ENCODE assay signal across 8 cellular contexts in the genomic region with DNA sequence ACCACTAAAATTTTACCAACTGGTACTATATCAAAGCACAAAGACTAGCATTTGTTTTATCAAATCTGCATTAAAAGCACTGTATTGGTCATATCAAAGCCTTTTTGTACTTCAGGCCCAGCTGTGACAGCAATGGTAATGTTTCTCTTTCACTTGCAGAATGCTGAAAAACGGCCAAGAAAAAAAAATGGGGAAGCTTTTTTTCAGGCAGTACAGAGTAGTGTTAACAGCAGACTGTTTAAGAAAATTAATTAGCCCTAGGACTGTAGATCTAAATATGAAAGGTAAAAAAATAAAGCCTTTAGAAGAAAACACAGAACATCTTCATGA. TPM values are rescaled to one million over a fixed set of nuclear protein-coding genes. Genes with fewer than 3 reads are reported as not detected.
DNase-seq lines count a peak whose midpoint lies in the region; ATAC-seq, FAIRE-seq and TF ChIP-seq lines count a peak whose summit lies in the region.

No MANE protein-coding gene starts in this region.

- no peaks in the 10 kb centered on the region for H3K27me3 Mint-ChIP-seq in activated naive CD8-positive, alpha-beta T cell treated with anti-CD3 and anti-CD28 coated beads, Interleukin-2, amount 50 U/mL, for 24 hours

- POLR2A ChIA-PET in PC-3 (lab: Charles Lee; ENCODE audit: unreplicated experiment), result interaction anchor here (0.7 kb wide), 1 partner anchor 102 kb away, joined by 3 read pairs; no protein-coding TSS in a partner anchor

- H3K79me2 ChIP-seq in DND-41 (ENCODE audit: insufficient read depth, low read length) (no peaks in the 10 kb centered on the region), PC-3 (ENCODE audit: low read length) (peaks cover 68% of the 10 kb centered on the region)

- DNase-seq in DND-41, result no peak
- no peak for DNase-seq in activated naive CD8-positive, alpha-beta T cell treated with anti-CD3 and anti-CD28 coated beads, Interleukin-2, amount 50 U/mL, for 24 hours
- no peak for DNase-seq in kidney
- DNase-seq in tibial nerve (ENCODE audit: low spot score in 2 of 2), result peak in 1 of 2 donors; percentile 11
- no peak for DNase-seq in PC-3
- DNase-seq in NCI-H2227 treated with DMSO at 0.1 percent for 48 hours (lab: John Stamatoyannopoulos, UW), result no peak
- DNase-seq in NCI-H1048 (lab: John Stamatoyannopoulos, UW), result no peak

- no TSS peak for BruUV-seq in PC-3 (replicated peaks; lab: Mats Ljungman, UMichigan)

- H3K9ac ChIP-seq in DND-41 (ENCODE audit: low read depth, low read length) (peak overlapping the region; percentile 32; the same call in 1 of the 2 replicates), kidney (ENCODE audit: low read length in 2 of 2) (no peak overlapping the region), PC-3 (ENCODE audit: low read length) (no peak overlapping the region)

- no peaks in the 10 kb centered on the region for H3K36me3 ChIP-seq in DND-41 (ENCODE audit: insufficient read depth, low read length)
- no peaks in the 10 kb centered on the region for H3K36me3 ChIP-seq in kidney (ENCODE audit: control insufficient read depth in 1 of 2, insufficient read depth in 2 of 2, low read length in 2 of 2)
- H3K36me3 ChIP-seq in tibial nerve, result no peaks in the 10 kb centered on the region
- peaks cover 6% of the 10 kb centered on the region for H3K36me3 ChIP-seq in PC-3 (ENCODE audit: low read depth, low read length)

- no peaks in the 10 kb centered on the region for H3F3A ChIP-seq in PC-3 (ENCODE audit: low read length, unreplicated experiment)

- H3K4me3 Mint-ChIP-seq in activated naive CD8-positive, alpha-beta T cell treated with anti-CD3 and anti-CD28 coated beads, Interleukin-2, amount 50 U/mL, for 24 hours, result peak overlapping the region; percentile 62

- no peak for TF ChIP-seq CTCF in DND-41 (IDR thresholded peaks at IDR 0.05; ENCODE audit: borderline replicate concordance, extremely low read depth, low read length, poor library complexity, severe bottlenecking)
- no peak for TF ChIP-seq CTCF in kidney (IDR thresholded peaks at IDR 0.05; ENCODE audit: borderline replicate concordance, extremely low read depth, insufficient read depth)
- no peak for TF ChIP-seq CTCF in tibial nerve (IDR thresholded peaks at IDR 0.05)
- TF ChIP-seq CTCF in PC-3 (conservative IDR thresholded peaks at IDR 0.05; ENCODE audit: low read depth, low read length), result no peak

- H3K9me2 ChIP-seq in PC-3 (replicated peaks; ENCODE audit: low read length), result no peaks in the 10 kb centered on the region

- intact Hi-C loops in kidney (cut with DNase I) (no loop called here), PC-3 (cut with micrococcal nuclease) (no loop called here)

- H3K4me3 ChIP-seq in DND-41 (ENCODE audit: low read depth in 1 of 2, low read length in 2 of 2), result no peak overlapping the region
- H3K4me3 ChIP-seq in kidney (ENCODE audit: low read length in 2 of 2), result peak overlapping the region; percentile 7 to 23
- H3K4me3 ChIP-seq in tibial nerve, result peak overlapping the region in 3 of 4 donors; percentile 28 to 34 (median 33)
- H3K4me3 ChIP-seq in PC-3 (ENCODE audit: low read length), result no peak overlapping the region

- H3K4me2 ChIP-seq in DND-41 (ENCODE audit: insufficient read depth, low read length) (peak overlapping the region; percentile 44; the same call in 1 of the 2 replicates), PC-3 (ENCODE audit: low read length) (no peak overlapping the region)

- H2AFZ ChIP-seq in DND-41 (ENCODE audit: low read depth, low read length) (no peak overlapping the region), PC-3 (ENCODE audit: low read length) (no peak overlapping the region)

- H3K4me1 Mint-ChIP-seq in activated naive CD8-positive, alpha-beta T cell treated with anti-CD3 and anti-CD28 coated beads, Interleukin-2, amount 50 U/mL, for 24 hours, result peaks cover 51% of the 10 kb centered on the region

- H3K4me1 ChIP-seq in DND-41 (ENCODE audit: insufficient read depth, low read length) (peaks cover 9% of the 10 kb centered on the region), kidney (ENCODE audit: control insufficient read depth in 1 of 2, insufficient read depth in 1 of 2, low read depth in 1 of 2, low read length in 2 of 2) (peaks cover 4 to 5% of the 10 kb centered on the region in 2 donors), tibial nerve (peaks cover 0 to 37% (median 12%) of the 10 kb centered on the region in 4 donors), PC-3 (ENCODE audit: insufficient read depth, low read length) (no peaks in the 10 kb centered on the region)

- 0 to 4% methylated on average over 1 of the region's 1 CpG for WGBS in tibial nerve, 2 donors

- ATAC-seq in DND-41 (ENCODE audit: insufficient read depth, low read depth) (peak; percentile 63), HG03135 (IDR thresholded peaks at IDR 0.05; ENCODE audit: unreplicated experiment) (peak; percentile 65), PC-3 (no peak)
- peak; percentile 33 for ATAC-seq in activated naive CD8-positive, alpha-beta T cell treated with anti-CD3 and anti-CD28 coated beads, Interleukin-2, amount 50 U/mL, for 24 hours

- H3K27me3 ChIP-seq in DND-41 (ENCODE audit: insufficient read depth, low read length, poor library complexity), result peaks cover 3% of the 10 kb centered on the region
- no peaks in the 10 kb centered on the region for H3K27me3 ChIP-seq in tibial nerve
- no peaks in the 10 kb centered on the region for H3K27me3 ChIP-seq in PC-3 (ENCODE audit: low read length)

- TF ChIP-seq POLR2A in tibial nerve (IDR thresholded peaks at IDR 0.05), result no peak

- CTCF ChIA-PET in PC-3 (lab: Charles Lee), result no interaction called here

- H3K27ac Mint-ChIP-seq in activated naive CD8-positive, alpha-beta T cell treated with anti-CD3 and anti-CD28 coated beads, Interleukin-2, amount 50 U/mL, for 24 hours, result peak overlapping the region; percentile 59

- peaks cover 14% of the 10 kb centered on the region for H3K36me3 Mint-ChIP-seq in activated naive CD8-positive, alpha-beta T cell treated with anti-CD3 and anti-CD28 coated beads, Interleukin-2, amount 50 U/mL, for 24 hours (ENCODE audit: low read depth)

- no peaks in the 10 kb centered on the region for H4K20me1 ChIP-seq in DND-41 (ENCODE audit: insufficient read depth, low read length)
- no peaks in the 10 kb centered on the region for H4K20me1 ChIP-seq in PC-3 (ENCODE audit: low read length)

- H3K9me3 Mint-ChIP-seq in activated naive CD8-positive, alpha-beta T cell treated with anti-CD3 and anti-CD28 coated beads, Interleukin-2, amount 50 U/mL, for 24 hours, result peaks cover 10% of the 10 kb centered on the region

- no peak for FAIRE-seq in kidney (lab: Jason Lieb, UNC)

- no peak for TF ChIP-seq EP300 in tibial nerve (IDR thresholded peaks at IDR 0.05)

- H3K27ac ChIP-seq in DND-41 (ENCODE audit: low read length) (peak overlapping the region; percentile 3; the same call in 1 of the 2 replicates), kidney (ENCODE audit: low read depth in 2 of 2, low read length in 2 of 2) (no peak overlapping the region), tibial nerve (peak overlapping the region in 2 of 4 donors; percentile 56 to 65), PC-3 (ENCODE audit: low read length) (no peak overlapping the region)

- H3K9me3 ChIP-seq in DND-41 (ENCODE audit: insufficient read depth, low read length, severe bottlenecking) (peaks cover 6% of the 10 kb centered on the region), kidney (ENCODE audit: control insufficient read depth in 1 of 2, low read length in 2 of 2) (no peaks in the 10 kb centered on the region), tibial nerve (no peaks in the 10 kb centered on the region), PC-3 (ENCODE audit: low read length) (no peaks in the 10 kb centered on the region)

RNA-seq across cellular contexts. Expression of gene DENND5A, which starts 33.3 kb away (rescaled TPM):
- total RNA-seq in kidney (53.9 TPM), tibial nerve (100 to 1,000 TPM; 110 to 134 (median 118) TPM), PC-3 (2014; rRNA removed) (37.7 and 46.9 TPM in 2 replicates)
- polyA plus RNA-seq in kidney (ENCODE audit: insufficient read depth, low read depth, low replicate concordance), result 32.4 TPM

Comparison
In these comparisons a context has a peak if more than half of its experiments do, and no peak if none do; other contexts are left out.
1. H3K4me3 ChIP-seq: peak in kidney (2 of 2) and tibial nerve (3 of 4); none in DND-41 (0 of 2) and PC-3 (single experiment).